ENCODE assay signal across 7 cellular contexts in the genomic region with DNA sequence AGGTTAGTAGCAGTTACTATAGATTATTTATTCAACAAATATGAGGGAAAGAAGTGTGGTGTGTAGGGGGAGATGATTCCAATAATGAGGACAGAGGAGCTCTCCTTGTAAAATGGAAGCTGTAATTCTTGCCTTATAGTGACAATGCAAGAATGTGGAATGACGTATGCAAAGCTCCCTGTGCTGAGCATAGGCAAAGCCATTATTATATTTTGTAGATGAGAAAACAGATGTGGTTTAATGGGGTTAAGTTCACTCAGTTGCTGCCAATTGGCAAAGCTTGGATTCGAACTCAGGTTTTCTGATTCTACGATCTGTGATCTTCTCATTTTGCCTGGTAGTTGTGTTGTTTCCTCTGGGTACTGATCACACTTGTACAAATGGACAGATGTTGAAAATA.
"Had no signal": no experiment of that assay in that cellular context is flagged by ENCODE, and none has a peak within 500 bp of the region (broad histone marks: within the 10 kb centered on the region; RNA-seq: fewer than 3 reads in every experiment).

No MANE protein-coding gene starts in this region.

- DNase-seq: IMR-90, Karpas-422, KBM-7, KG1 had no signal

- H3K27ac ChIP-seq: HL-60, KMS-11 had no signal

- H3K4me2 ChIP-seq: KMS-11 had no signal

- FAIRE-seq: HTR-8/SVneo had no signal

- H3K9ac ChIP-seq: KMS-11 had no signal
